In genomic region chr1:159979257-159979656, GRCh38 we compare ENCODE assay signal across 25 cellular contexts. TPM values are rescaled to one million over a fixed set of nuclear protein-coding genes. Genes with fewer than 3 reads are reported as not detected.
"Had no signal": no experiment of that assay in that cellular context is flagged by ENCODE, and none has a peak within 500 bp of the region (broad histone marks: within the 10 kb centered on the region; RNA-seq: fewer than 3 reads in every experiment).

No MANE protein-coding gene starts in this region.

- DNase-seq: cerebellar nuclear complex; cortex of kidney; dorsolateral prefrontal cortex; effector CD4-positive, alpha-beta T cell; kidney; mesenchymal stem cell; mucosa of descending colon; naive B cell; stimulated activated CD4-positive, alpha-beta T cell treated with anti-CD3 and anti-CD28 coated beads, Interleukin-2, amount 100 ng/mL, for 24 hours; stimulated activated CD4-positive, alpha-beta T cell treated with anti-CD3 and anti-CD28 coated beads, Interleukin-4, amount 100 ng/mL, for 24 hours; stimulated activated naive CD4-positive, alpha-beta T cell treated with Interleukin-2 at 50 U/mL for 16 hours; stomach; thyroid gland; trophoblast cell had no signal

- H3K4me1 ChIP-seq: parathyroid adenoma, right atrium auricular region, thyroid gland had no signal

- H3K27ac ChIP-seq: dorsolateral prefrontal cortex, neutrophil, parathyroid adenoma, right atrium auricular region, stomach, thyroid gland had no signal

- H2AFZ ChIP-seq: parathyroid adenoma had no signal

- H3K36me3 ChIP-seq: neutrophil, right atrium auricular region, thyroid gland had no signal

- H3K79me2 ChIP-seq: parathyroid adenoma had no signal

- H3K9ac ChIP-seq: parathyroid adenoma had no signal

- H3K9me3 ChIP-seq: mucosa of descending colon, neutrophil, right atrium auricular region, stomach, thyroid gland had no signal

- H3K27me3 ChIP-seq: right atrium auricular region, stomach, thyroid gland had no signal

- H3K4me3 ChIP-seq: dorsolateral prefrontal cortex, mucosa of descending colon, right atrium auricular region, stomach, thyroid gland had no signal

RNA-seq across cellular contexts. Expression of gene SLAMF9, which starts 25.2 kb away (rescaled TPM):
- total RNA-seq: frontal cortex; kidney; lung microvascular endothelial cell; mesothelial cell of epicardium; mucosa of descending colon; natural killer cell treated with Interleukin-12 subunit alpha and Interleukin-12 subunit beta and Interleukin-15 and Interleukin-18, amount 100 ng/mL, for 72 hours; neural crest cell; progenitor cell of endocrine pancreas; right atrium auricular region; stomach; temporal lobe; thyroid gland; urinary bladder had no signal

RNA-seq across cellular contexts. Expression of gene IGSF9, which starts 33.8 kb away (rescaled TPM):
- total RNA-seq: lung microvascular endothelial cell; natural killer cell treated with Interleukin-12 subunit alpha and Interleukin-12 subunit beta and Interleukin-15 and Interleukin-18, amount 100 ng/mL, for 72 hours had no signal
